In the genomic region with DNA sequence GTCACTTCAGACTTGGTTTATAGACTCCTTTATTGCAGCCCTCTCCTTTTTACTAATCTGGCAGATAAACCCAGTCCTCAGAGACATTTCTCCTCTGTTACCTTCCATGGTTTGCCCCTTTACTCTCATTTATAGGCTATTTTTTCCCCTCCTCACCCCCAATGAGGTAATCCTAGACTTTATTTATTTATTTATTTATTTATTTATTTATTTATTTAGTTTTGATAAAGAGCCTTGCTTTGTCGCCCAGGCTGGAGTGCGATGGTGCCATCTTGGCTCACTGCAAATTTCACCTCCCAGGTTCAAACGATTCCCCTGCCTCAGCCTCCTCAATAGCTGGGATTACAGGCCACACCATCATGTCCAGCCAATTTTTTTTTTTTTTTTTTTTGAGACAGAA, we compare ENCODE assay signal across 8 cellular contexts.
"Had no signal": no experiment of that assay in that cellular context is flagged by ENCODE, and none has a peak within 500 bp of the region (broad histone marks: within the 10 kb centered on the region; RNA-seq: fewer than 3 reads in every experiment).

No MANE protein-coding gene starts in this region.

- H3K9me3 Mint-ChIP-seq: GM23338, IgD-negative memory B cell had no signal

- ATAC-seq: GM23338, HCT116, HepG2 had no signal

- H3K36me3 ChIP-seq: HAP-1 had no signal

- DNase-seq: KBM-7 had no signal

- H3K4me3 ChIP-seq: GM23338, HAP-1 had no signal

- H3K9ac ChIP-seq: KMS-11 had no signal

- H3K4me3 Mint-ChIP-seq: GM23338, IgD-negative memory B cell had no signal

- H3K4me1 ChIP-seq: HAP-1 had no signal

- H3K27ac ChIP-seq: HL-60, KMS-11 had no signal

- H3K9me3 ChIP-seq: HAP-1 had no signal

- H3K36me3 Mint-ChIP-seq: IgD-negative memory B cell had no signal

- H3K27ac Mint-ChIP-seq: IgD-negative memory B cell had no signal
